In genomic region chr2:2647156-2647555, GRCh38 we compare ENCODE assay signal across 12 cellular contexts.
DNase-seq lines count a peak whose midpoint lies in the region; ATAC-seq and TF ChIP-seq lines count a peak whose summit lies in the region.
"Had no signal": no experiment of that assay in that cellular context is flagged by ENCODE, and none has a peak within 500 bp of the region (broad histone marks: within the 10 kb centered on the region; RNA-seq: fewer than 3 reads in every experiment).

No MANE protein-coding gene starts in this region.

- CTCF ChIA-PET in activated naive CD4-positive, alpha-beta T cell treated with anti-CD3 and anti-CD28 coated beads for 36 hours (lab: Charles Lee): no interaction called here

- DNase-seq in activated naive CD4-positive, alpha-beta T cell treated with anti-CD3 and anti-CD28 coated beads for 36 hours: peak; percentile 29
- no peak for DNase-seq in activated naive CD4-positive, alpha-beta T cell treated with anti-CD3 and anti-CD28 coated beads, Interleukin-2, amount 50 U/mL, for 16 hours
- DNase-seq in NCI-H2029 treated with DMSO at 0.1 percent for 48 hours (lab: John Stamatoyannopoulos, UW) (peak; percentile 78), putamen (ENCODE audit: low spot score) (peak; percentile 69), mesothelial cell of epicardium (ENCODE audit: low spot score in 2 of 2, unreplicated experiment in 2 of 2) (no peak), NCI-H526 (lab: John Stamatoyannopoulos, UW) (no peak)
- DNase-seq in activated naive CD8-positive, alpha-beta T cell treated with anti-CD3 and anti-CD28 coated beads, Interleukin-2, amount 50 U/mL, for 24 hours: no peak
- DNase-seq: naive B cell, NCI-H1417 treated with DMSO at 0.1 percent for 48 hours had no signal

- no peak for TF ChIP-seq CTCF in mesothelial cell of epicardium (IDR thresholded peaks at IDR 0.05; ENCODE audit: unreplicated experiment)

- peaks cover 40% of the 10 kb centered on the region for H3K4me1 Mint-ChIP-seq in activated naive CD4-positive, alpha-beta T cell treated with anti-CD3 and anti-CD28 coated beads for 36 hours (ENCODE audit: low read depth)
- peaks cover 30% of the 10 kb centered on the region for H3K4me1 Mint-ChIP-seq in activated naive CD8-positive, alpha-beta T cell treated with anti-CD3 and anti-CD28 coated beads, Interleukin-2, amount 50 U/mL, for 24 hours
- peaks cover 6% of the 10 kb centered on the region for H3K4me1 Mint-ChIP-seq in mesothelial cell of epicardium
- H3K4me1 Mint-ChIP-seq: B cell had no signal

- peak overlapping the region; percentile 69 for H3K27ac Mint-ChIP-seq in activated naive CD4-positive, alpha-beta T cell treated with anti-CD3 and anti-CD28 coated beads for 36 hours
- no peak overlapping the region for H3K27ac Mint-ChIP-seq in activated naive CD8-positive, alpha-beta T cell treated with anti-CD3 and anti-CD28 coated beads, Interleukin-2, amount 50 U/mL, for 24 hours
- no peak overlapping the region for H3K27ac Mint-ChIP-seq in mesothelial cell of epicardium
- H3K27ac Mint-ChIP-seq: B cell, naive B cell had no signal

- H3K36me3 Mint-ChIP-seq in activated naive CD4-positive, alpha-beta T cell treated with anti-CD3 and anti-CD28 coated beads for 36 hours (ENCODE audit: low read depth): no peaks in the 10 kb centered on the region
- no peaks in the 10 kb centered on the region for H3K36me3 Mint-ChIP-seq in activated naive CD8-positive, alpha-beta T cell treated with anti-CD3 and anti-CD28 coated beads, Interleukin-2, amount 50 U/mL, for 24 hours (ENCODE audit: low read depth)
- no peaks in the 10 kb centered on the region for H3K36me3 Mint-ChIP-seq in mesothelial cell of epicardium

- no peaks in the 10 kb centered on the region for H3K27me3 Mint-ChIP-seq in activated naive CD4-positive, alpha-beta T cell treated with anti-CD3 and anti-CD28 coated beads for 36 hours (ENCODE audit: low read depth)
- H3K27me3 Mint-ChIP-seq in activated naive CD8-positive, alpha-beta T cell treated with anti-CD3 and anti-CD28 coated beads, Interleukin-2, amount 50 U/mL, for 24 hours: no peaks in the 10 kb centered on the region
- peaks cover 14% of the 10 kb centered on the region for H3K27me3 Mint-ChIP-seq in mesothelial cell of epicardium (ENCODE audit: low read depth)
- H3K27me3 Mint-ChIP-seq: B cell had no signal

- H3K4me3 Mint-ChIP-seq in activated naive CD4-positive, alpha-beta T cell treated with anti-CD3 and anti-CD28 coated beads for 36 hours: peak overlapping the region; percentile 8
- H3K4me3 Mint-ChIP-seq in activated naive CD8-positive, alpha-beta T cell treated with anti-CD3 and anti-CD28 coated beads, Interleukin-2, amount 50 U/mL, for 24 hours: peak overlapping the region; percentile 26
- no peak overlapping the region for H3K4me3 Mint-ChIP-seq in mesothelial cell of epicardium
- H3K4me3 Mint-ChIP-seq: B cell, naive B cell had no signal

- peak; percentile 27 for ATAC-seq in activated naive CD8-positive, alpha-beta T cell treated with anti-CD3 and anti-CD28 coated beads, Interleukin-2, amount 50 U/mL, for 24 hours
- ATAC-seq in GM21390 (IDR thresholded peaks at IDR 0.05; ENCODE audit: unreplicated experiment): no peak

- intact Hi-C loops in activated naive CD4-positive, alpha-beta T cell treated with anti-CD3 and anti-CD28 coated beads for 36 hours (cut with micrococcal nuclease): loop anchor here (2.0 to 5.0 kb wide), 2 partner anchors 280 to 912 kb away; partner anchors contain the start of gene RNASEH1

- H3K9me3 Mint-ChIP-seq in activated naive CD4-positive, alpha-beta T cell treated with anti-CD3 and anti-CD28 coated beads for 36 hours: no peaks in the 10 kb centered on the region
- H3K9me3 Mint-ChIP-seq in activated naive CD8-positive, alpha-beta T cell treated with anti-CD3 and anti-CD28 coated beads, Interleukin-2, amount 50 U/mL, for 24 hours: peaks cover 5% of the 10 kb centered on the region
- peaks cover 4% of the 10 kb centered on the region for H3K9me3 Mint-ChIP-seq in mesothelial cell of epicardium
- H3K9me3 Mint-ChIP-seq: activated T-cell treated with anti-CD3 and anti-CD28 coated beads, Interleukin-2, amount 50 U/mL, for 4 hours had no signal

Comparison
In these comparisons a context has a peak if more than half of its experiments do, and no peak if none do; other contexts are left out.
1. DNase-seq: peak in activated naive CD4-positive, alpha-beta T cell treated with anti-CD3 and anti-CD28 coated beads for 36 hours (single experiment), NCI-H2029 treated with DMSO at 0.1 percent for 48 hours (single experiment) and putamen (single experiment); none in activated naive CD4-positive, alpha-beta T cell treated with anti-CD3 and anti-CD28 coated beads, Interleukin-2, amount 50 U/mL, for 16 hours (single experiment), activated naive CD8-positive, alpha-beta T cell treated with anti-CD3 and anti-CD28 coated beads, Interleukin-2, amount 50 U/mL, for 24 hours (single experiment), mesothelial cell of epicardium (0 of 2) and NCI-H526 (0 of 2).